Comparison of ENCODE assay signal across 1 cellular context in genomic region chr11:118907051-118907748, GRCh38.
TF ChIP-seq lines count a peak whose summit lies in the region.

No MANE protein-coding gene starts in this region.

TF ChIP-seq in HepG2, 621 proteins besides CTCF, POLR2A, EP300 and RAD21 (continued from another document and continues in another):
- TF ChIP-seq ZNF614 (CRISPR knock-in tag; IDR thresholded peaks at IDR 0.05; ENCODE audit: borderline replicate concordance) (0 out of 2 replicates have a peak, but pooled peaks have one; percentile 64), HDAC2 (CRISPR knock-in tag; IDR thresholded peaks at IDR 0.05) (peak; percentile 22; the same call in 1 of the 2 replicates), CREM (IDR thresholded peaks at IDR 0.05) (peak; percentile 32; the same call in 1 of the 2 replicates), CREM (CRISPR knock-in tag; IDR thresholded peaks at IDR 0.05) (no peak), SMARCC2 (IDR thresholded peaks at IDR 0.05) (no peak), MEF2D (CRISPR knock-in tag; IDR thresholded peaks at IDR 0.05) (no peak), ZNF773 (CRISPR knock-in tag; IDR thresholded peaks at IDR 0.05; ENCODE audit: borderline replicate concordance) (no peak), ZNF432 (CRISPR knock-in tag; IDR thresholded peaks at IDR 0.05; ENCODE audit: borderline replicate concordance) (no peak), HMGXB4 (CRISPR knock-in tag; IDR thresholded peaks at IDR 0.05; ENCODE audit: borderline replicate concordance in 1 of 2, low read depth in 1 of 2) (peak; percentile 69 to 90; a peak in 3 of 4 replicates), HNF1B (CRISPR knock-in tag; IDR thresholded peaks at IDR 0.05) (peak; percentile 75), AHR (CRISPR knock-in tag; IDR thresholded peaks at IDR 0.05) (no peak), NCOA5 (CRISPR knock-in tag; IDR thresholded peaks at IDR 0.05) (no peak), RELA (CRISPR knock-in tag; IDR thresholded peaks at IDR 0.05) (no peak; the same call in 1 of the 2 replicates), TAF1 (CRISPR knock-in tag; IDR thresholded peaks at IDR 0.05) (no peak), REST (IDR thresholded peaks at IDR 0.05; ENCODE audit: borderline replicate concordance in 1 of 2, low read depth in 1 of 2, low read length in 2 of 2) (no peak), ZFP37 (CRISPR knock-in tag; IDR thresholded peaks at IDR 0.05; ENCODE audit: borderline replicate concordance) (no peak), MIER2 (CRISPR knock-in tag; IDR thresholded peaks at IDR 0.05) (0 out of 2 replicates have a peak, but pooled peaks have one; percentile 32), PPARG (CRISPR knock-in tag; conservative IDR thresholded peaks at IDR 0.05) (no peak), GRHL1 (CRISPR knock-in tag; conservative IDR thresholded peaks at IDR 0.05) (no peak), ZNF646 (CRISPR knock-in tag; IDR thresholded peaks at IDR 0.05) (no peak), ZNF510 (CRISPR knock-in tag; IDR thresholded peaks at IDR 0.05; ENCODE audit: low read depth) (no peak), HDAC6 (IDR thresholded peaks at IDR 0.05; ENCODE audit: low read depth, low read length) (no peak), ZNF501 (CRISPR knock-in tag; IDR thresholded peaks at IDR 0.05) (peak; percentile 26; the same call in 1 of the 2 replicates), ZNF557 (CRISPR knock-in tag; IDR thresholded peaks at IDR 0.05) (no peak), CSRNP2 (CRISPR knock-in tag; conservative IDR thresholded peaks at IDR 0.05; ENCODE audit: low read depth) (no peak), HOXA3 (CRISPR knock-in tag; IDR thresholded peaks at IDR 0.05) (peak; percentile 13; the same call in 1 of the 2 replicates), ZNF543 (CRISPR knock-in tag; IDR thresholded peaks at IDR 0.05) (no peak), CC2D1A (CRISPR knock-in tag; IDR thresholded peaks at IDR 0.05) (no peak), ZNF18 (CRISPR knock-in tag; IDR thresholded peaks at IDR 0.05; ENCODE audit: insufficient replicate concordance) (no peak), TSC22D2 (CRISPR knock-in tag; IDR thresholded peaks at IDR 0.05; ENCODE audit: borderline replicate concordance) (peak; percentile 74; the same call in 1 of the 2 replicates), ZNF124 (CRISPR knock-in tag; IDR thresholded peaks at IDR 0.05) (no peak), ZBTB33 (CRISPR knock-in tag; IDR thresholded peaks at IDR 0.05) (peak; percentile 85), ZFP36L2 (CRISPR knock-in tag; IDR thresholded peaks at IDR 0.05) (no peak), ZNF317 (CRISPR knock-in tag; IDR thresholded peaks at IDR 0.05) (no peak), ZNF280B (CRISPR knock-in tag; IDR thresholded peaks at IDR 0.05; ENCODE audit: borderline replicate concordance) (no peak)
